In genomic region chr4:4995103-4995761, GRCh38 we compare ENCODE assay signal across 8 cellular contexts. TPM values are rescaled to one million over a fixed set of nuclear protein-coding genes. Genes with fewer than 3 reads are reported as not detected.
DNase-seq lines count a peak whose midpoint lies in the region; ATAC-seq and TF ChIP-seq lines count a peak whose summit lies in the region.

No MANE protein-coding gene starts in this region.

- H3K27ac ChIP-seq in osteoblast (ENCODE audit: low read depth, low read length): no peak overlapping the region

- no peak overlapping the region for H3K27ac Mint-ChIP-seq in activated T-helper 1 cell treated with anti-CD3 and anti-CD28 coated beads, Interleukin-12 subunit alpha, Interleukin-12 subunit beta, Interleukin-2, Interleukin-4 antibody, amounts not matched to agents 30 ng/mL and 10 ng/mL and 1 ng/mL, durations not matched to agents 14 hours and 24 hours and 36 hours
- H3K27ac Mint-ChIP-seq in glutamatergic neuron (ENCODE audit: unreplicated experiment): no peak overlapping the region

- peaks cover 4% of the 10 kb centered on the region for H3K27me3 ChIP-seq in osteoblast (ENCODE audit: insufficient read depth, low read length)

- no peaks in the 10 kb centered on the region for H3K36me3 ChIP-seq in osteoblast (ENCODE audit: insufficient read depth, low read length)

- ATAC-seq in HG02981 (IDR thresholded peaks at IDR 0.05; ENCODE audit: unreplicated experiment): peak; percentile 50

- peaks cover 5% of the 10 kb centered on the region for H3K27me3 Mint-ChIP-seq in activated T-helper 1 cell treated with anti-CD3 and anti-CD28 coated beads, Interleukin-12 subunit alpha, Interleukin-12 subunit beta, Interleukin-2, Interleukin-4 antibody, amounts not matched to agents 30 ng/mL and 10 ng/mL and 1 ng/mL, durations not matched to agents 14 hours and 24 hours and 36 hours (ENCODE audit: insufficient read depth)
- H3K27me3 Mint-ChIP-seq in glutamatergic neuron (ENCODE audit: unreplicated experiment): peaks cover 13% of the 10 kb centered on the region

- H3K4me1 Mint-ChIP-seq in activated T-helper 1 cell treated with anti-CD3 and anti-CD28 coated beads, Interleukin-12 subunit alpha, Interleukin-12 subunit beta, Interleukin-2, Interleukin-4 antibody, amounts not matched to agents 30 ng/mL and 10 ng/mL and 1 ng/mL, durations not matched to agents 14 hours and 24 hours and 36 hours (ENCODE audit: low read depth): no peaks in the 10 kb centered on the region
- no peaks in the 10 kb centered on the region for H3K4me1 Mint-ChIP-seq in glutamatergic neuron (ENCODE audit: low read depth, unreplicated experiment)

- H3K9me3 ChIP-seq in osteoblast (ENCODE audit: low read depth, low read length): no peaks in the 10 kb centered on the region

- no peak overlapping the region for H2AFZ ChIP-seq in osteoblast (ENCODE audit: low read length)

- no peaks in the 10 kb centered on the region for H3K9me3 Mint-ChIP-seq in activated T-helper 1 cell treated with anti-CD3 and anti-CD28 coated beads, Interleukin-12 subunit alpha, Interleukin-12 subunit beta, Interleukin-2, Interleukin-4 antibody, amounts not matched to agents 30 ng/mL and 10 ng/mL and 1 ng/mL, durations not matched to agents 14 hours and 24 hours and 36 hours
- H3K9me3 Mint-ChIP-seq in glutamatergic neuron (ENCODE audit: unreplicated experiment): no peaks in the 10 kb centered on the region

- H3K4me1 ChIP-seq in osteoblast (ENCODE audit: insufficient read depth, low read length): peaks cover 18% of the 10 kb centered on the region

- no peak overlapping the region for H3K4me2 ChIP-seq in osteoblast (ENCODE audit: insufficient read depth, low read length)

- peak; percentile 95 for TF ChIP-seq CTCF in glutamatergic neuron (IDR thresholded peaks at IDR 0.05; ENCODE audit: partially characterized antibody, unreplicated experiment)
- TF ChIP-seq CTCF in osteoblast (IDR thresholded peaks at IDR 0.05; ENCODE audit: extremely low read depth, low read depth, low read length): peak; percentile 89

- no peak overlapping the region for H3K4me3 Mint-ChIP-seq in activated T-helper 1 cell treated with anti-CD3 and anti-CD28 coated beads, Interleukin-12 subunit alpha, Interleukin-12 subunit beta, Interleukin-2, Interleukin-4 antibody, amounts not matched to agents 30 ng/mL and 10 ng/mL and 1 ng/mL, durations not matched to agents 14 hours and 24 hours and 36 hours
- H3K4me3 Mint-ChIP-seq in glutamatergic neuron (ENCODE audit: unreplicated experiment): no peak overlapping the region

- no peaks in the 10 kb centered on the region for H3K36me3 Mint-ChIP-seq in activated T-helper 1 cell treated with anti-CD3 and anti-CD28 coated beads, Interleukin-12 subunit alpha, Interleukin-12 subunit beta, Interleukin-2, Interleukin-4 antibody, amounts not matched to agents 30 ng/mL and 10 ng/mL and 1 ng/mL, durations not matched to agents 14 hours and 24 hours and 36 hours (ENCODE audit: low read depth)
- H3K36me3 Mint-ChIP-seq in glutamatergic neuron (ENCODE audit: unreplicated experiment): no peaks in the 10 kb centered on the region

- no peaks in the 10 kb centered on the region for H3K79me2 ChIP-seq in osteoblast (ENCODE audit: insufficient read depth, low read length)

- no peak overlapping the region for H3K4me3 ChIP-seq in osteoblast (ENCODE audit: insufficient read depth, low read length)

- H4K20me1 ChIP-seq in osteoblast (ENCODE audit: insufficient read depth, low read length): no peaks in the 10 kb centered on the region

- DNase-seq in activated T-cell treated with anti-CD3 and anti-CD28 coated beads for 1 hour (ENCODE audit: low read depth): peak; percentile 24
- no peak for DNase-seq in activated T-cell treated with anti-CD3 and anti-CD28 coated beads for 4 hours
- DNase-seq in NCI-H82 treated with DMSO at 0.1 percent for 48 hours (lab: John Stamatoyannopoulos, UW; ENCODE audit: unreplicated experiment): peak; percentile 17
- DNase-seq in activated T-helper 1 cell treated with anti-CD3 and anti-CD28 coated beads, Interleukin-12 subunit alpha, Interleukin-12 subunit beta, Interleukin-2, Interleukin-4 antibody, amounts not matched to agents 30 ng/mL and 10 ng/mL and 1 ng/mL, durations not matched to agents 14 hours and 24 hours and 36 hours (ENCODE audit: low spot score): peak; percentile 9
- DNase-seq in glutamatergic neuron: peak; percentile 85
- peak; percentile 92 for DNase-seq in osteoblast (ENCODE audit: insufficient read length, low spot score, missing footprints)
- DNase-seq in amniotic stem cell (lab: John Stamatoyannopoulos, UW): no peak

- intact Hi-C loops in activated T-helper 1 cell treated with anti-CD3 and anti-CD28 coated beads, Interleukin-12 subunit alpha, Interleukin-12 subunit beta, Interleukin-2, Interleukin-4 antibody, amounts not matched to agents 30 ng/mL and 10 ng/mL and 1 ng/mL, durations not matched to agents 14 hours and 24 hours and 36 hours (cut with micrococcal nuclease): loop anchor here (1.0 kb wide), 2 partner anchors 507 to 818 kb away; no protein-coding TSS in a partner anchor

RNA-seq across cellular contexts. Expression of gene CYTL1, which starts 24.0 kb away (rescaled TPM):
- not detected in 2 replicates for total RNA-seq in activated T-helper 1 cell treated with anti-CD3 and anti-CD28 coated beads, Interleukin-12 subunit alpha, Interleukin-12 subunit beta, Interleukin-2, Interleukin-4 antibody, amounts not matched to agents 30 ng/mL and 10 ng/mL and 1 ng/mL, durations not matched to agents 14 hours and 24 hours and 36 hours
- total RNA-seq in glutamatergic neuron (ENCODE audit: unreplicated experiment) (not detected), osteoblast (0.36 and 15.3 TPM in 2 replicates)

RNA-seq across cellular contexts. Expression of gene STK32B, which starts 56.0 kb away (rescaled TPM):
- not detected in 2 replicates for total RNA-seq in activated T-helper 1 cell treated with anti-CD3 and anti-CD28 coated beads, Interleukin-12 subunit alpha, Interleukin-12 subunit beta, Interleukin-2, Interleukin-4 antibody, amounts not matched to agents 30 ng/mL and 10 ng/mL and 1 ng/mL, durations not matched to agents 14 hours and 24 hours and 36 hours
- total RNA-seq in glutamatergic neuron (ENCODE audit: unreplicated experiment) (2.5 TPM), osteoblast (1.1 and 2.7 TPM in 2 replicates)

Comparison
In these comparisons a context has a peak if more than half of its experiments do, and no peak if none do; other contexts are left out.
1. DNase-seq: peak in activated T-cell treated with anti-CD3 and anti-CD28 coated beads for 1 hour (single experiment), NCI-H82 treated with DMSO at 0.1 percent for 48 hours (single experiment), activated T-helper 1 cell treated with anti-CD3 and anti-CD28 coated beads, Interleukin-12 subunit alpha, Interleukin-12 subunit beta, Interleukin-2, Interleukin-4 antibody, amounts not matched to agents 30 ng/mL and 10 ng/mL and 1 ng/mL, durations not matched to agents 14 hours and 24 hours and 36 hours (single experiment), glutamatergic neuron (single experiment) and osteoblast (single experiment); none in activated T-cell treated with anti-CD3 and anti-CD28 coated beads for 4 hours (single experiment) and amniotic stem cell (single experiment).